1 cellular context compared by ENCODE assay signal in the genomic region with DNA sequence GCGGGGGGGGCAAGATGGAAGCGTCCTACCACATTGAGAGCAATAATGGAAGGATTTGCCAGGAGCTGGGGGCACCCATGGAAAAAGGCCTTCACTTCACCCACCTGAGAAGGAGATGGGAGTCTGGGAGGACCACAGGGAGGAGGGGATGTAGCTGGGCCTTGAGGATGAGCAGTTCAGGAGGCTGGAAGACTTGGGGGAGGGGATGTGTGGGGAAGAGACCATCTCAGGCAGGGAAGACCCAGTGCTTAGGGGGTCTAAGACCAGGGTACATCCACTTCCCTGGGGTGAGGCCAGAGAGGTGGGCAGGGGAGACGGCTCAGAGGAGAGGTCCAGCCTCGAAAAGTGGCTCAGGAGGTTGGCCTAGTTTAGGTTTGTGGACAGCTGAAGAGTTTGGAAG.
TF ChIP-seq lines count a peak whose summit lies in the region.

No MANE protein-coding gene starts in this region.

TF ChIP-seq in SK-N-SH, 30 proteins besides CTCF, POLR2A, EP300 and RAD21 (continued from another document):
- TF ChIP-seq, protein P1, sequence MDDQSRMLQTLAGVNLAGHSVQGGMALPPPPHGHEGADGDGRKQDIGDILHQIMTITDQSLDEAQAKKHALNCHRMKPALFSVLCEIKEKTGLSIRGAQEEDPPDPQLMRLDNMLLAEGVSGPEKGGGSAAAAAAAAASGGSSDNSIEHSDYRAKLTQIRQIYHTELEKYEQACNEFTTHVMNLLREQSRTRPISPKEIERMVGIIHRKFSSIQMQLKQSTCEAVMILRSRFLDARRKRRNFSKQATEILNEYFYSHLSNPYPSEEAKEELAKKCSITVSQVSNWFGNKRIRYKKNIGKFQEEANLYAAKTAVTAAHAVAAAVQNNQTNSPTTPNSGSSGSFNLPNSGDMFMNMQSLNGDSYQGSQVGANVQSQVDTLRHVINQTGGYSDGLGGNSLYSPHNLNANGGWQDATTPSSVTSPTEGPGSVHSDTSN (IDR thresholded peaks at IDR 0.05): no peak
- TF ChIP-seq NRF1 (IDR thresholded peaks at IDR 0.05; ENCODE audit: low read depth, low read length) (no peak), SMC3 (IDR thresholded peaks at IDR 0.05; ENCODE audit: low read depth, low read length) (no peak), REST (IDR thresholded peaks at IDR 0.05; ENCODE audit: low read depth, low read length) (no peak), EZH2phosphoT487 (IDR thresholded peaks at IDR 0.05; ENCODE audit: borderline replicate concordance, low read depth) (no peak), GATA2 (CRISPR knock-in tag; IDR thresholded peaks at IDR 0.05) (no peak), GABPA (IDR thresholded peaks at IDR 0.05; ENCODE audit: low read depth) (no peak), RXRA (IDR thresholded peaks at IDR 0.05; ENCODE audit: borderline replicate concordance, low read depth) (no peak), ELF1 (IDR thresholded peaks at IDR 0.05) (no peak), NFIC (IDR thresholded peaks at IDR 0.05; ENCODE audit: borderline replicate concordance) (no peak), FOXM1 (IDR thresholded peaks at IDR 0.05; ENCODE audit: low read depth) (no peak)
- TF ChIP-seq, protein P2, sequence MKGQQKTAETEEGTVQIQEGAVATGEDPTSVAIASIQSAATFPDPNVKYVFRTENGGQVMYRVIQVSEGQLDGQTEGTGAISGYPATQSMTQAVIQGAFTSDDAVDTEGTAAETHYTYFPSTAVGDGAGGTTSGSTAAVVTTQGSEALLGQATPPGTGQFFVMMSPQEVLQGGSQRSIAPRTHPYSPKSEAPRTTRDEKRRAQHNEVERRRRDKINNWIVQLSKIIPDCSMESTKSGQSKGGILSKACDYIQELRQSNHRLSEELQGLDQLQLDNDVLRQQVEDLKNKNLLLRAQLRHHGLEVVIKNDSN (IDR thresholded peaks at IDR 0.05; ENCODE audit: borderline replicate concordance, low read depth): no peak
